ENCODE assay signal across 14 cellular contexts in the genomic region with DNA sequence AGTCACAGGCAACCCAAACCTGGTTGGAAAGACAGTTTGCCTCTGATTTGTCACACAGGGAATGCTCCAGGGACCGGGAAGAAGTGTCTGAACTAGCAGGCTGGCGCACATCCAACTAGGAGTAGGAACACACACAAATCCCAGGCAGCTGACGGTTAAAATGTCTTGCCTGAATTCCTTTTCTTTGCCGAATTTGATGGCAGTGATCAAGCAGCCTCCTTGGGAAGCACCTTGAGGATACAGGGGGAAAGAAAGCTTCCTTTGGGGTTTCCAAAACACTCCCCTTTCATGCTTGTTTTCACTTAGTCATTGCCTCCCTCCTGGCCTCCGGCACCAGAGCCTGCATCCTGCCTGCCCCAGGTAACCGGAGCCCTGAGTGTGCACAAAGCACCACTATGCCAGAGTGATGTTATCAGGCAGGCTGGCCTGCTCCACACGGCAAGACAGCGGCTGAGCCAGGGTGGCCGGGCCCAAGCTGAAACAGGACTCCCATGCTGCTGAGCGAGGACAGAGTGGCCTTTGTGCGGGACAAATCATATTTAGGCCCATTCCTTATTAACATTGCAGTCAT.
DNase-seq lines count a peak whose midpoint lies in the region; ATAC-seq and TF ChIP-seq lines count a peak whose summit lies in the region.
"Had no signal": no experiment of that assay in that cellular context is flagged by ENCODE, and none has a peak within 500 bp of the region (broad histone marks: within the 10 kb centered on the region; RNA-seq: fewer than 3 reads in every experiment).

No MANE protein-coding gene starts in this region.

- H3K36me3 ChIP-seq in ascending aorta (no peaks in the 10 kb centered on the region), colonic mucosa (no peaks in the 10 kb centered on the region)
- no peaks in the 10 kb centered on the region for H3K36me3 ChIP-seq in effector memory CD4-positive, alpha-beta T cell (ENCODE audit: control insufficient read depth, insufficient read depth, low read length)
- H3K36me3 ChIP-seq: heart left ventricle had no signal

- H3K27ac Mint-ChIP-seq in endothelial cell (ENCODE audit: unreplicated experiment) (no peak overlapping the region), T-helper 17 cell (no peak overlapping the region)
- H3K27ac Mint-ChIP-seq: activated B cell treated with CpG ODN at 0.5 μM for 24 hours; stimulated activated naive CD8-positive, alpha-beta T cell treated with anti-CD3 and anti-CD28 coated beads, Interleukin-15, Interleukin-2, amounts not matched to agents 100 ng/mL and 50 ng/mL, for 24 hours had no signal

- ATAC-seq in T-helper 17 cell = no peak
- ATAC-seq: heart left ventricle had no signal

- TF ChIP-seq CTCF in 22Rv1 (IDR thresholded peaks at IDR 0.05) (no peak), endothelial cell (IDR thresholded peaks at IDR 0.05; ENCODE audit: unreplicated experiment) (no peak), ascending aorta (IDR thresholded peaks at IDR 0.05) (no peak), colonic mucosa (IDR thresholded peaks at IDR 0.05) (no peak)

- no peaks in the 10 kb centered on the region for H3K9me3 Mint-ChIP-seq in endothelial cell (ENCODE audit: unreplicated experiment)
- H3K9me3 Mint-ChIP-seq: activated B cell treated with CpG ODN at 0.5 μM for 24 hours; stimulated activated naive CD8-positive, alpha-beta T cell treated with anti-CD3 and anti-CD28 coated beads, Interleukin-15, Interleukin-2, amounts not matched to agents 100 ng/mL and 50 ng/mL, for 24 hours had no signal

- no peak overlapping the region for H3K4me3 ChIP-seq in ascending aorta
- H3K4me3 ChIP-seq in colonic mucosa = no peak overlapping the region
- H3K4me3 ChIP-seq in effector memory CD4-positive, alpha-beta T cell (ENCODE audit: insufficient read depth, low read depth, low read length, poor library complexity, severe bottlenecking) = no peak overlapping the region
- H3K4me3 ChIP-seq: heart left ventricle had no signal

- no peaks in the 10 kb centered on the region for H3K4me1 ChIP-seq in ascending aorta
- H3K4me1 ChIP-seq in colonic mucosa = no peaks in the 10 kb centered on the region
- H3K4me1 ChIP-seq in effector memory CD4-positive, alpha-beta T cell (ENCODE audit: control insufficient read depth, insufficient read depth, low read length, poor library complexity, severe bottlenecking) = no peaks in the 10 kb centered on the region
- H3K4me1 ChIP-seq: heart left ventricle had no signal

- intact Hi-C loops in ascending aorta (cut with DNase I) = no loop called here
- intact Hi-C loops in colonic mucosa (cut with DNase I) = no loop called here

- H3K4me3 Mint-ChIP-seq in endothelial cell (ENCODE audit: unreplicated experiment) = no peak overlapping the region
- H3K4me3 Mint-ChIP-seq in T-helper 17 cell = no peak overlapping the region
- H3K4me3 Mint-ChIP-seq: activated B cell treated with CpG ODN at 0.5 μM for 24 hours; stimulated activated naive CD8-positive, alpha-beta T cell treated with anti-CD3 and anti-CD28 coated beads, Interleukin-15, Interleukin-2, amounts not matched to agents 100 ng/mL and 50 ng/mL, for 24 hours had no signal

- H3K9me3 ChIP-seq in T-helper 17 cell (ENCODE audit: control insufficient read depth, low read length, poor library complexity, severe bottlenecking) = no peaks in the 10 kb centered on the region
- H3K9me3 ChIP-seq in ascending aorta = no peaks in the 10 kb centered on the region
- no peaks in the 10 kb centered on the region for H3K9me3 ChIP-seq in colonic mucosa
- H3K9me3 ChIP-seq in effector memory CD4-positive, alpha-beta T cell (ENCODE audit: control insufficient read depth, low read length) = no peaks in the 10 kb centered on the region
- H3K9me3 ChIP-seq: heart left ventricle had no signal

- peaks cover 3% of the 10 kb centered on the region for H3K27me3 Mint-ChIP-seq in endothelial cell (ENCODE audit: unreplicated experiment)
- peaks cover 10% of the 10 kb centered on the region for H3K27me3 Mint-ChIP-seq in T-helper 17 cell
- H3K27me3 Mint-ChIP-seq: activated B cell treated with CpG ODN at 0.5 μM for 24 hours had no signal

- H3K27ac ChIP-seq in 22Rv1 (peak overlapping the region; percentile 27), ascending aorta (no peak overlapping the region), colonic mucosa (no peak overlapping the region)
- H3K27ac ChIP-seq in effector memory CD4-positive, alpha-beta T cell (ENCODE audit: insufficient read depth, low read length, poor library complexity, severe bottlenecking) = no peak overlapping the region
- H3K27ac ChIP-seq: heart left ventricle, HL-60 had no signal

- peak; percentile 80 for DNase-seq in H4 (ENCODE audit: low spot score)
- peak; percentile 96 for DNase-seq in NCI-H510A treated with DMSO at 0.1 percent for 48 hours (lab: John Stamatoyannopoulos, UW)
- peak; percentile 8 for DNase-seq in endothelial cell (ENCODE audit: low spot score)
- DNase-seq in T-helper 17 cell = no peak
- DNase-seq in ascending aorta (ENCODE audit: low spot score in 2 of 2) = no peak
- no peak for DNase-seq in colonic mucosa
- no peak for DNase-seq in effector memory CD4-positive, alpha-beta T cell
- DNase-seq: activated B cell treated with CpG ODN at 0.5 μM for 24 hours, dermis blood vessel endothelial cell, HCEC 1CT, heart left ventricle had no signal

- no peak overlapping the region for H3K9ac ChIP-seq in colonic mucosa (ENCODE audit: low read depth in 2 of 2, low read length in 2 of 2)

- H3K4me1 Mint-ChIP-seq in endothelial cell (ENCODE audit: unreplicated experiment) = peaks cover 8% of the 10 kb centered on the region
- no peaks in the 10 kb centered on the region for H3K4me1 Mint-ChIP-seq in T-helper 17 cell
- H3K4me1 Mint-ChIP-seq: activated B cell treated with CpG ODN at 0.5 μM for 24 hours had no signal

- H3K36me3 Mint-ChIP-seq in endothelial cell (ENCODE audit: low read depth, unreplicated experiment) (no peaks in the 10 kb centered on the region), T-helper 17 cell (ENCODE audit: low read depth) (no peaks in the 10 kb centered on the region)

- H3K27me3 ChIP-seq in ascending aorta (no peaks in the 10 kb centered on the region), colonic mucosa (no peaks in the 10 kb centered on the region)
- no peaks in the 10 kb centered on the region for H3K27me3 ChIP-seq in effector memory CD4-positive, alpha-beta T cell (replicated peaks; ENCODE audit: control insufficient read depth, insufficient read depth, low read length, poor library complexity, severe bottlenecking)

Comparison
In these comparisons a context has a peak if more than half of its experiments do, and no peak if none do; other contexts are left out.
1. DNase-seq: peak in H4 (single experiment), NCI-H510A treated with DMSO at 0.1 percent for 48 hours (single experiment) and endothelial cell (single experiment); none in T-helper 17 cell (0 of 3), ascending aorta (0 of 2), colonic mucosa (single experiment) and effector memory CD4-positive, alpha-beta T cell (0 of 3).